Comparison of ENCODE assay signal across 20 cellular contexts in the genomic region with DNA sequence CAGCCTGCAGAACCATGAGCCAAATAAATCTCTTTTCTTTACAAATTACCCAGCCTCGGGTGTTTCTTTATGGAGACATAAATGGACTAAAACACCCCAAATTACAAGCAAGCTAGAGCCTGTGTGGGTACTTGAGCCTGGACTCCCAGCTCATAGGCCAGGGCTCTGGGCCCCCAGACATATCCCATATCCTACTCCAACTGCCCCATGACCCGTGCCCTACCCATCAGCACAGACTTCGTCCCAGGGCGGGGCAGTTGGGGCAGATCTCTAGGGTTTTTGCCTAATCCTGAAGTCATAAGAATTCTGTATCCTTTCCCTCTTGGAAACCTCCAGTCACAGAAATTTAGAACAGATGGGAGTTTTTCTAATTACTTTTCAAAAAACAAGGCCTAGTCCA.
"Had no signal": no experiment of that assay in that cellular context is flagged by ENCODE, and none has a peak within 500 bp of the region (broad histone marks: within the 10 kb centered on the region; RNA-seq: fewer than 3 reads in every experiment).

No MANE protein-coding gene starts in this region.

- DNase-seq: IMR-90, Karpas-422, KG1, MG63, NCI-H1092, NCI-H1105 treated with DMSO at 0.1 percent for 48 hours, NCI-H1436, NCI-H187, NCI-H2029, NCI-H2081 treated with DMSO at 0.1 percent for 48 hours, NCI-H2171, NCI-H226, NCI-H446, NCI-H510A, NCI-H524 treated with DMSO at 0.1 percent for 48 hours, NCI-H69, NCI-H774, SHP77 had no signal

- ATAC-seq: HepG2, SK-N-SH treated with all-trans-retinoic acid at 6 μM for 48 hours had no signal
